Comparison of ENCODE assay signal across 22 cellular contexts in the genomic region with DNA sequence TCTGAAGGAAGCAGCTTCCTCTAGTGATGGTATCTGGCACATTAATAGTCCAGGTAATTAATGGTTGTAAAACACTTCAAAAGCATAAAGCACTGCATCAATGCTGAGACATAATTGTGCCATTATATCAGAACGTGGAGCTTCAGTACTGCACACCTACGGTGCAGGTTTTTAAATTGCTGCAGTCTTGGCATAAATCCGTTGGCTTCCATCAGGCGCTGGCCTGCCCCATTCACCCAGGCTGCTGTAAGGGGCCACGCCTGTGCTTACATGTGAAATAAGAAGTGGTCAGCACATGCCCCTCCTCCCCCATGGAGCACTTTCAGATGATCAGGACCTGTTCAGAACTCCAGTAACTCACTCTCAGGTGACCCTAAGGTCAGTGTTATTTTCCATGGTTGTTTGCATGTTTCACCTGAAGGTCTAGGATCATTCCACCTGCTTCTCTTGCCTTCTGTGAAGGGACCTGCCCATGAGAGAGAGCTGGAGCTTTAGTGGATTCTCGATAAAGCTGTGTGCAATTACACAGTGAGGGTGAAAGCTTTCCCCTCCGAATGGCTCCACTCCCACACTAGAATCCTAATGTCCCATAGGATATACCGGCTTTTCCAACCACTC.
"Had no signal": no experiment of that assay in that cellular context is flagged by ENCODE, and none has a peak within 500 bp of the region (broad histone marks: within the 10 kb centered on the region; RNA-seq: fewer than 3 reads in every experiment).

No MANE protein-coding gene starts in this region.

- ATAC-seq: activated naive CD4-positive, alpha-beta T cell treated with anti-CD3 and anti-CD28 coated beads, Interleukin-2, amount 50 U/mL, for 72 hours; activated T-helper 17 cell treated with anti-CD3 and anti-CD28 coated beads, Interleukin-2, amount 50 U/mL, for 72 hours; effector memory CD8-positive, alpha-beta T cell; gastrocnemius medialis; natural killer cell treated with Interleukin-12 subunit alpha and Interleukin-12 subunit beta and Interleukin-15 and Interleukin-18, amount 100 ng/mL, for 72 hours; right cardiac atrium; stimulated activated memory B cell treated with anti-CD40 and anti-IgM and Interleukin-4, amounts not matched to agents 10 μg/mL and 1 μg/mL and 100 μg/mL, for 72 hours had no signal

- H3K27ac ChIP-seq: brain microvascular endothelial cell, colonic mucosa, esophagus squamous epithelium, gastrocnemius medialis, parathyroid adenoma, skin epidermis, testis, upper lobe of left lung had no signal

- DNase-seq: activated CD4-positive, alpha-beta T cell treated with anti-CD3 and anti-CD28 coated beads, Interleukin-2, amount 50 U/mL, for 4 hours; activated CD8-positive, alpha-beta memory T cell treated with anti-CD3 and anti-CD28 coated beads for 24 hours; activated CD8-positive, alpha-beta memory T cell treated with anti-CD3 and anti-CD28 coated beads, Interleukin-2, amount 50 U/mL, for 4 hours; activated T-cell treated with anti-CD3 and anti-CD28 coated beads, Interleukin-2, amount 50 U/mL, for 24 hours; aorta; brain microvascular endothelial cell; colonic mucosa; effector memory CD8-positive, alpha-beta T cell; esophagus squamous epithelium; gastrocnemius medialis; head of caudate nucleus; midbrain; right cardiac atrium; stimulated activated CD4-positive, alpha-beta T cell treated with anti-CD3 and anti-CD28 coated beads, Interleukin-15, amount 100 ng/mL, for 24 hours; testis; upper lobe of left lung had no signal
